1 cellular context compared by ENCODE assay signal in genomic region chr6:6686748-6687601, GRCh38.
TF ChIP-seq lines count a peak whose summit lies in the region.

No MANE protein-coding gene starts in this region.

TF ChIP-seq in HepG2, 621 proteins besides CTCF, POLR2A, EP300 and RAD21 (continued from another document and continues in another):
- TF ChIP-seq ZBTB39 (CRISPR knock-in tag; IDR thresholded peaks at IDR 0.05), result no peak
- no peak for TF ChIP-seq ZZZ3 (CRISPR knock-in tag; IDR thresholded peaks at IDR 0.05; ENCODE audit: borderline replicate concordance)
- TF ChIP-seq ZFYVE20 (CRISPR knock-in tag; IDR thresholded peaks at IDR 0.05; ENCODE audit: borderline replicate concordance, low read depth), result no peak
- no peak for TF ChIP-seq MTERF4 (CRISPR knock-in tag; IDR thresholded peaks at IDR 0.05)
- no peak for TF ChIP-seq ZNF619 (CRISPR knock-in tag; IDR thresholded peaks at IDR 0.05)
- peak; percentile 69; the same call in 1 of the 2 replicates for TF ChIP-seq TBX2 (CRISPR knock-in tag; IDR thresholded peaks at IDR 0.05; ENCODE audit: borderline replicate concordance)
- no peak for TF ChIP-seq SMARCC2 (IDR thresholded peaks at IDR 0.05)
- TF ChIP-seq FOXK1 (CRISPR knock-in tag; IDR thresholded peaks at IDR 0.05; ENCODE audit: borderline replicate concordance, low read depth), result no peak
- no peak for TF ChIP-seq ZNF484 (CRISPR knock-in tag; IDR thresholded peaks at IDR 0.05; ENCODE audit: borderline replicate concordance, low read depth)
- no peak for TF ChIP-seq POLR2G (IDR thresholded peaks at IDR 0.05; ENCODE audit: low read depth, low read length)
- TF ChIP-seq AGO1 (IDR thresholded peaks at IDR 0.05; ENCODE audit: low read depth, low read length, poor library complexity, severe bottlenecking), result no peak
- TF ChIP-seq MYNN (CRISPR knock-in tag; IDR thresholded peaks at IDR 0.05; ENCODE audit: low read depth), result no peak
- peak; percentile 65; the same call in 1 of the 2 replicates for TF ChIP-seq ZNF609 (CRISPR knock-in tag; IDR thresholded peaks at IDR 0.05; ENCODE audit: borderline replicate concordance)
- TF ChIP-seq HNRNPL (IDR thresholded peaks at IDR 0.05; ENCODE audit: low read depth, low read length), result no peak
- TF ChIP-seq ZNF629 (CRISPR knock-in tag; conservative IDR thresholded peaks at IDR 0.05), result no peak
- TF ChIP-seq SALL2 (CRISPR knock-in tag; IDR thresholded peaks at IDR 0.05), result no peak
- TF ChIP-seq HCFC1 (IDR thresholded peaks at IDR 0.05; ENCODE audit: low read depth, low read length), result no peak
- TF ChIP-seq CBX5 (CRISPR knock-in tag; IDR thresholded peaks at IDR 0.05; ENCODE audit: borderline replicate concordance), result peak; percentile 71; the same call in 1 of the 2 replicates
- TF ChIP-seq IRF2 (CRISPR knock-in tag; IDR thresholded peaks at IDR 0.05), result no peak
- no peak for TF ChIP-seq PRDM4 (CRISPR knock-in tag; IDR thresholded peaks at IDR 0.05; ENCODE audit: borderline replicate concordance)
- TF ChIP-seq RXRB (CRISPR knock-in tag; IDR thresholded peaks at IDR 0.05; ENCODE audit: borderline replicate concordance), result peak; percentile 20; the same call in 1 of the 2 replicates
- TF ChIP-seq NCOA5 (CRISPR knock-in tag; IDR thresholded peaks at IDR 0.05), result no peak
- peak; percentile 54; the same call in 1 of the 2 replicates for TF ChIP-seq ZMYM3 (CRISPR knock-in tag; IDR thresholded peaks at IDR 0.05)
- no peak for TF ChIP-seq CENPT (CRISPR knock-in tag; IDR thresholded peaks at IDR 0.05; ENCODE audit: low read depth)
- no peak for TF ChIP-seq ZNF800 (CRISPR knock-in tag; IDR thresholded peaks at IDR 0.05)
- TF ChIP-seq DNMT3B (CRISPR knock-in tag; conservative IDR thresholded peaks at IDR 0.05), result no peak
- no peak for TF ChIP-seq ZSCAN9 (CRISPR knock-in tag; IDR thresholded peaks at IDR 0.05; ENCODE audit: borderline replicate concordance)
- TF ChIP-seq MXD1 (CRISPR knock-in tag; IDR thresholded peaks at IDR 0.05), result no peak
- no peak for TF ChIP-seq PRDM15 (CRISPR knock-in tag; IDR thresholded peaks at IDR 0.05)
- TF ChIP-seq TFDP2 (CRISPR knock-in tag; IDR thresholded peaks at IDR 0.05), result no peak
- TF ChIP-seq SP2 (CRISPR knock-in tag; IDR thresholded peaks at IDR 0.05), result no peak; the same call in 1 of the 2 replicates
- TF ChIP-seq ZFP90 (CRISPR knock-in tag; IDR thresholded peaks at IDR 0.05; ENCODE audit: borderline replicate concordance), result no peak
- no peak for TF ChIP-seq JUND (CRISPR knock-in tag; IDR thresholded peaks at IDR 0.05)
- peak; percentile 88 for TF ChIP-seq GABPB1 (CRISPR knock-in tag; IDR thresholded peaks at IDR 0.05)
- TF ChIP-seq ZBTB21 (CRISPR knock-in tag; IDR thresholded peaks at IDR 0.05), result no peak
- TF ChIP-seq TEAD2 (CRISPR knock-in tag; IDR thresholded peaks at IDR 0.05), result no peak
- TF ChIP-seq TEAD3 (CRISPR knock-in tag; optimal IDR thresholded peaks at IDR 0.05; ENCODE audit: borderline replicate concordance), result peak; percentile 75
- TF ChIP-seq KLF13 (CRISPR knock-in tag; IDR thresholded peaks at IDR 0.05), result no peak
- no peak for TF ChIP-seq WIZ (CRISPR knock-in tag; IDR thresholded peaks at IDR 0.05)
- no peak for TF ChIP-seq SETDB1 (CRISPR knock-in tag; IDR thresholded peaks at IDR 0.05; ENCODE audit: borderline replicate concordance)
- TF ChIP-seq ZNF589 (CRISPR knock-in tag; conservative IDR thresholded peaks at IDR 0.05), result no peak
- TF ChIP-seq ZNF530 (CRISPR knock-in tag; IDR thresholded peaks at IDR 0.05; ENCODE audit: low read depth), result no peak
- TF ChIP-seq NFYC (CRISPR knock-in tag; IDR thresholded peaks at IDR 0.05), result peak; percentile 55
- no peak for TF ChIP-seq FUBP1 (CRISPR knock-in tag; IDR thresholded peaks at IDR 0.05; ENCODE audit: borderline replicate concordance)
- TF ChIP-seq ZNF143 (CRISPR knock-in tag; IDR thresholded peaks at IDR 0.05), result no peak
- no peak for TF ChIP-seq ZKSCAN5 (CRISPR knock-in tag; IDR thresholded peaks at IDR 0.05)
- TF ChIP-seq ZNF383 (CRISPR knock-in tag; IDR thresholded peaks at IDR 0.05; ENCODE audit: borderline replicate concordance), result no peak; the same call in 1 of the 2 replicates
